ENCODE assay signal across 2 cellular contexts in the genomic region with DNA sequence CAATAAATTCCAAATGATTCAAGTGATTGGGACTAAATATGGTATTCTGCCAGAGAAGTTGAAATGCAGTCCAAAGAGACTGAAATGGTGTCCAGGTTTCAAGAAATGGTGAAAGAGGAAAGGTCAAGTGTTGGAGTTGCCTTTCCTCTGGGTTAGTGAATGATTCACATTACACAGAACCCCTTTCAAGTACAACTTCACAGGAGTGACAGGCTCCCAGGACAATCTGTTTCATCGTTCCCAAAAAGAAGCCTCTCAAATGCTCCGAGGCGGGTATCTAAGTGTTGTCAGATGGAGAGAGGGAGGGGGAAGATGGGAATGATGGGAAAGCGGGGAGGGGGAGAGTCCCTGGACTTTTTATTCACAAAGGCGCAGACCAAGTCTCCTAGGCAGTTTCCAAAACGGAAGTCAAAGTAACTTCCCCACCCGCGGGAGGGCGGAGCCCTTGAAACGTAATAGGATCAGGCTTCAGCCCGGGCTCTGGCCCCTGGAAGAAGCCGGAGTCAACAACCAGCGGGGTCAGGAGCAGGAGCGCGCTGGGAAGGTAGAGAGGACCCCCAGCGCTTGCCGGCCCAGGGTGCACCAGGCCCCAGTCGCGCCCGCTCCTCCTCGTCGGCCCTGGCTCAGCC.
A peak's percentile ranks its signal among the peaks of the same experiment; 100 is the strongest.
TF ChIP-seq lines count a peak whose summit lies in the region.

No MANE protein-coding gene starts in this region.

TF ChIP-seq in HEK293, 187 proteins besides CTCF, POLR2A, EP300 and RAD21 (continued from another document and continues in another):
- TF ChIP-seq, protein P1, sequence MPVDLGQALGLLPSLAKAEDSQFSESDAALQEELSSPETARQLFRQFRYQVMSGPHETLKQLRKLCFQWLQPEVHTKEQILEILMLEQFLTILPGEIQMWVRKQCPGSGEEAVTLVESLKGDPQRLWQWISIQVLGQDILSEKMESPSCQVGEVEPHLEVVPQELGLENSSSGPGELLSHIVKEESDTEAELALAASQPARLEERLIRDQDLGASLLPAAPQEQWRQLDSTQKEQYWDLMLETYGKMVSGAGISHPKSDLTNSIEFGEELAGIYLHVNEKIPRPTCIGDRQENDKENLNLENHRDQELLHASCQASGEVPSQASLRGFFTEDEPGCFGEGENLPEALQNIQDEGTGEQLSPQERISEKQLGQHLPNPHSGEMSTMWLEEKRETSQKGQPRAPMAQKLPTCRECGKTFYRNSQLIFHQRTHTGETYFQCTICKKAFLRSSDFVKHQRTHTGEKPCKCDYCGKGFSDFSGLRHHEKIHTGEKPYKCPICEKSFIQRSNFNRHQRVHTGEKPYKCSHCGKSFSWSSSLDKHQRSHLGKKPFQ (tag by site-specific recombination; IDR thresholded peaks at IDR 0.05), result no peak
- TF ChIP-seq OSR2 (tag by site-specific recombination; IDR thresholded peaks at IDR 0.05), result peak; percentile 75
- TF ChIP-seq ZNF837 (tag by site-specific recombination; IDR thresholded peaks at IDR 0.05), result no peak
- TF ChIP-seq GFI1B (tag by site-specific recombination; IDR thresholded peaks at IDR 0.05), result no peak
- no peak for TF ChIP-seq ZNF433 (tag by site-specific recombination; IDR thresholded peaks at IDR 0.05; ENCODE audit: low read depth)
- no peak for TF ChIP-seq SCRT1 (tag by site-specific recombination; IDR thresholded peaks at IDR 0.05; ENCODE audit: borderline replicate concordance)
- TF ChIP-seq ZNF596 (tag by site-specific recombination; IDR thresholded peaks at IDR 0.05), result no peak
- no peak; the same call in 1 of the 2 replicates for TF ChIP-seq MYNN (tag by site-specific recombination; IDR thresholded peaks at IDR 0.05; ENCODE audit: borderline replicate concordance)
- no peak for TF ChIP-seq ELK4 (IDR thresholded peaks at IDR 0.05; ENCODE audit: borderline replicate concordance, low read depth, low read length)
- TF ChIP-seq, protein P2, sequence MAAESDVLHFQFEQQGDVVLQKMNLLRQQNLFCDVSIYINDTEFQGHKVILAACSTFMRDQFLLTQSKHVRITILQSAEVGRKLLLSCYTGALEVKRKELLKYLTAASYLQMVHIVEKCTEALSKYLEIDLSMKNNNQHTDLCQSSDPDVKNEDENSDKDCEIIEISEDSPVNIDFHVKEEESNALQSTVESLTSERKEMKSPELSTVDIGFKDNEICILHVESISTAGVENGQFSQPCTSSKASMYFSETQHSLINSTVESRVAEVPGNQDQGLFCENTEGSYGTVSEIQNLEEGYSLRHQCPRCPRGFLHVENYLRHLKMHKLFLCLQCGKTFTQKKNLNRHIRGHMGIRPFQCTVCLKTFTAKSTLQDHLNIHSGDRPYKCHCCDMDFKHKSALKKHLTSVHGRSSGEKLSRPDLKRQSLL (tag by site-specific recombination; IDR thresholded peaks at IDR 0.05), result 0 out of 2 replicates have a peak, but pooled peaks have one; percentile 5
- peak; percentile 61; the same call in 1 of the 2 replicates for TF ChIP-seq ZSCAN30 (tag by site-specific recombination; IDR thresholded peaks at IDR 0.05)
- TF ChIP-seq ZNF560 (tag by site-specific recombination; IDR thresholded peaks at IDR 0.05; ENCODE audit: borderline replicate concordance), result no peak
- no peak for TF ChIP-seq ZNF621 (tag by site-specific recombination; IDR thresholded peaks at IDR 0.05)
- TF ChIP-seq ZNF664 (tag by site-specific recombination; IDR thresholded peaks at IDR 0.05), result no peak
- no peak; the same call in 1 of the 2 replicates for TF ChIP-seq ZNF660 (tag by site-specific recombination; IDR thresholded peaks at IDR 0.05)
- TF ChIP-seq, protein P3, sequence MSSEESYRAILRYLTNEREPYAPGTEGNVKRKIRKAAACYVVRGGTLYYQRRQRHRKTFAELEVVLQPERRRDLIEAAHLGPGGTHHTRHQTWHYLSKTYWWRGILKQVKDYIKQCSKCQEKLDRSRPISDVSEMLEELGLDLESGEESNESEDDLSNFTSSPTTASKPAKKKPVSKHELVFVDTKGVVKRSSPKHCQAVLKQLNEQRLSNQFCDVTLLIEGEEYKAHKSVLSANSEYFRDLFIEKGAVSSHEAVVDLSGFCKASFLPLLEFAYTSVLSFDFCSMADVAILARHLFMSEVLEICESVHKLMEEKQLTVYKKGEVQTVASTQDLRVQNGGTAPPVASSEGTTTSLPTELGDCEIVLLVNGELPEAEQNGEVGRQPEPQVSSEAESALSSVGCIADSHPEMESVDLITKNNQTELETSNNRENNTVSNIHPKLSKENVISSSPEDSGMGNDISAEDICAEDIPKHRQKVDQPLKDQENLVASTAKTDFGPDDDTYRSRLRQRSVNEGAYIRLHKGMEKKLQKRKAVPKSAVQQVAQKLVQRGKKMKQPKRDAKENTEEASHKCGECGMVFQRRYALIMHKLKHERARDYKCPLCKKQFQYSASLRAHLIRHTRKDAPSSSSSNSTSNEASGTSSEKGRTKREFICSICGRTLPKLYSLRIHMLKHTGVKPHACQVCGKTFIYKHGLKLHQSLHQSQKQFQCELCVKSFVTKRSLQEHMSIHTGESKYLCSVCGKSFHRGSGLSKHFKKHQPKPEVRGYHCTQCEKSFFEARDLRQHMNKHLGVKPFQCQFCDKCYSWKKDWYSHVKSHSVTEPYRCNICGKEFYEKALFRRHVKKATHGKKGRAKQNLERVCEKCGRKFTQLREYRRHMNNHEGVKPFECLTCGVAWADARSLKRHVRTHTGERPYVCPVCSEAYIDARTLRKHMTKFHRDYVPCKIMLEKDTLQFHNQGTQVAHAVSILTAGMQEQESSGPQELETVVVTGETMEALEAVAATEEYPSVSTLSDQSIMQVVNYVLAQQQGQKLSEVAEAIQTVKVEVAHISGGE (tag by site-specific recombination; conservative IDR thresholded peaks at IDR 0.05; ENCODE audit: low read depth), result no peak; the same call in 1 of the 2 replicates
- TF ChIP-seq HOXA7 (CRISPR knock-in tag; IDR thresholded peaks at IDR 0.05; ENCODE audit: borderline replicate concordance), result no peak
- TF ChIP-seq, protein P4, sequence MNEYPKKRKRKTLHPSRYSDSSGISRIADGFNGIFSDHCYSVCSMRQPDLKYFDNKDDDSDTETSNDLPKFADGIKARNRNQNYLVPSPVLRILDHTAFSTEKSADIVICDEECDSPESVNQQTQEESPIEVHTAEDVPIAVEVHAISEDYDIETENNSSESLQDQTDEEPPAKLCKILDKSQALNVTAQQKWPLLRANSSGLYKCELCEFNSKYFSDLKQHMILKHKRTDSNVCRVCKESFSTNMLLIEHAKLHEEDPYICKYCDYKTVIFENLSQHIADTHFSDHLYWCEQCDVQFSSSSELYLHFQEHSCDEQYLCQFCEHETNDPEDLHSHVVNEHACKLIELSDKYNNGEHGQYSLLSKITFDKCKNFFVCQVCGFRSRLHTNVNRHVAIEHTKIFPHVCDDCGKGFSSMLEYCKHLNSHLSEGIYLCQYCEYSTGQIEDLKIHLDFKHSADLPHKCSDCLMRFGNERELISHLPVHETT (tag by site-specific recombination; IDR thresholded peaks at IDR 0.05), result no peak; the same call in 1 of the 2 replicates
- no peak for TF ChIP-seq ZNF302 (tag by site-specific recombination; IDR thresholded peaks at IDR 0.05; ENCODE audit: low read depth)

TF ChIP-seq in K562, 482 proteins besides CTCF, POLR2A, EP300 and RAD21 (continued from another document and continues in another):
- TF ChIP-seq, protein P5, sequence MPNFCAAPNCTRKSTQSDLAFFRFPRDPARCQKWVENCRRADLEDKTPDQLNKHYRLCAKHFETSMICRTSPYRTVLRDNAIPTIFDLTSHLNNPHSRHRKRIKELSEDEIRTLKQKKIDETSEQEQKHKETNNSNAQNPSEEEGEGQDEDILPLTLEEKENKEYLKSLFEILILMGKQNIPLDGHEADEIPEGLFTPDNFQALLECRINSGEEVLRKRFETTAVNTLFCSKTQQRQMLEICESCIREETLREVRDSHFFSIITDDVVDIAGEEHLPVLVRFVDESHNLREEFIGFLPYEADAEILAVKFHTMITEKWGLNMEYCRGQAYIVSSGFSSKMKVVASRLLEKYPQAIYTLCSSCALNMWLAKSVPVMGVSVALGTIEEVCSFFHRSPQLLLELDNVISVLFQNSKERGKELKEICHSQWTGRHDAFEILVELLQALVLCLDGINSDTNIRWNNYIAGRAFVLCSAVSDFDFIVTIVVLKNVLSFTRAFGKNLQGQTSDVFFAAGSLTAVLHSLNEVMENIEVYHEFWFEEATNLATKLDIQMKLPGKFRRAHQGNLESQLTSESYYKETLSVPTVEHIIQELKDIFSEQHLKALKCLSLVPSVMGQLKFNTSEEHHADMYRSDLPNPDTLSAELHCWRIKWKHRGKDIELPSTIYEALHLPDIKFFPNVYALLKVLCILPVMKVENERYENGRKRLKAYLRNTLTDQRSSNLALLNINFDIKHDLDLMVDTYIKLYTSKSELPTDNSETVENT (CRISPR knock-in tag; IDR thresholded peaks at IDR 0.05), result peak; percentile 78; the same call in 1 of the 2 replicates
- peak; percentile 41; the same call in 1 of the 2 replicates for TF ChIP-seq CREB1 (IDR thresholded peaks at IDR 0.05)
- TF ChIP-seq CREB1 (CRISPR knock-in tag; IDR thresholded peaks at IDR 0.05), result no peak
- TF ChIP-seq SLC30A9 (CRISPR knock-in tag; IDR thresholded peaks at IDR 0.05), result no peak
- no peak for TF ChIP-seq RBBP5 (IDR thresholded peaks at IDR 0.05; ENCODE audit: borderline replicate concordance, insufficient read depth, low read length, poor library complexity, severe bottlenecking)
- no peak for TF ChIP-seq CSDE1 (IDR thresholded peaks at IDR 0.05)
- 0 out of 2 replicates have a peak, but pooled peaks have one; percentile 7 for TF ChIP-seq NBN (IDR thresholded peaks at IDR 0.05; ENCODE audit: low read depth)
- no peak for TF ChIP-seq CEBPG (CRISPR knock-in tag; IDR thresholded peaks at IDR 0.05)
- TF ChIP-seq CEBPG (tag; conservative IDR thresholded peaks at IDR 0.05 in 1 of 2, IDR thresholded peaks at IDR 0.05 in 1 of 2), result no peak
- peak; percentile 66; the same call in 1 of the 2 replicates for TF ChIP-seq ZBTB7A (IDR thresholded peaks at IDR 0.05; ENCODE audit: borderline replicate concordance, control insufficient read depth, low read depth, low read length)
- TF ChIP-seq EHMT2 (IDR thresholded peaks at IDR 0.05), result no peak; the same call in 1 of the 2 replicates
- no peak for TF ChIP-seq CREBBP (IDR thresholded peaks at IDR 0.05; ENCODE audit: low read depth, low read length)
- TF ChIP-seq C11orf30 (IDR thresholded peaks at IDR 0.05; ENCODE audit: low read depth), result no peak
- TF ChIP-seq, protein P6, sequence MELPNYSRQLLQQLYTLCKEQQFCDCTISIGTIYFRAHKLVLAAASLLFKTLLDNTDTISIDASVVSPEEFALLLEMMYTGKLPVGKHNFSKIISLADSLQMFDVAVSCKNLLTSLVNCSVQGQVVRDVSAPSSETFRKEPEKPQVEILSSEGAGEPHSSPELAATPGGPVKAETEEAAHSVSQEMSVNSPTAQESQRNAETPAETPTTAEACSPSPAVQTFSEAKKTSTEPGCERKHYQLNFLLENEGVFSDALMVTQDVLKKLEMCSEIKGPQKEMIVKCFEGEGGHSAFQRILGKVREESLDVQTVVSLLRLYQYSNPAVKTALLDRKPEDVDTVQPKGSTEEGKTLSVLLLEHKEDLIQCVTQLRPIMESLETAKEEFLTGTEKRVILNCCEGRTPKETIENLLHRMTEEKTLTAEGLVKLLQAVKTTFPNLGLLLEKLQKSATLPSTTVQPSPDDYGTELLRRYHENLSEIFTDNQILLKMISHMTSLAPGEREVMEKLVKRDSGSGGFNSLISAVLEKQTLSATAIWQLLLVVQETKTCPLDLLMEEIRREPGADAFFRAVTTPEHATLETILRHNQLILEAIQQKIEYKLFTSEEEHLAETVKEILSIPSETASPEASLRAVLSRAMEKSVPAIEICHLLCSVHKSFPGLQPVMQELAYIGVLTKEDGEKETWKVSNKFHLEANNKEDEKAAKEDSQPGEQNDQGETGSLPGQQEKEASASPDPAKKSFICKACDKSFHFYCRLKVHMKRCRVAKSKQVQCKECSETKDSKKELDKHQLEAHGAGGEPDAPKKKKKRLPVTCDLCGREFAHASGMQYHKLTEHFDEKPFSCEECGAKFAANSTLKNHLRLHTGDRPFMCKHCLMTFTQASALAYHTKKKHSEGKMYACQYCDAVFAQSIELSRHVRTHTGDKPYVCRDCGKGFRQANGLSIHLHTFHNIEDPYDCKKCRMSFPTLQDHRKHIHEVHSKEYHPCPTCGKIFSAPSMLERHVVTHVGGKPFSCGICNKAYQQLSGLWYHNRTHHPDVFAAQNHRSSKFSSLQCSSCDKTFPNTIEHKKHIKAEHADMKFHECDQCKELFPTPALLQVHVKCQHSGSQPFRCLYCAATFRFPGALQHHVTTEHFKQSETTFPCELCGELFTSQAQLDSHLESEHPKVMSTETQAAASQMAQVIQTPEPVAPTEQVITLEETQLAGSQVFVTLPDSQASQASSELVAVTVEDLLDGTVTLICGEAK (IDR thresholded peaks at IDR 0.05), result peak; percentile 49; the same call in 1 of the 2 replicates
- TF ChIP-seq, protein P6 (CRISPR knock-in tag; IDR thresholded peaks at IDR 0.05), result no peak
- no peak for TF ChIP-seq RCOR1 (IDR thresholded peaks at IDR 0.05; ENCODE audit: borderline replicate concordance in 1 of 2, low read depth in 2 of 2, low read length in 2 of 2)
- peak; percentile 81 for TF ChIP-seq POLR2AphosphoS5 (IDR thresholded peaks at IDR 0.05; ENCODE audit: control insufficient read depth, insufficient read depth, low read depth, low read length)
